Comparison of ENCODE assay signal across 1 cellular context in the genomic region with DNA sequence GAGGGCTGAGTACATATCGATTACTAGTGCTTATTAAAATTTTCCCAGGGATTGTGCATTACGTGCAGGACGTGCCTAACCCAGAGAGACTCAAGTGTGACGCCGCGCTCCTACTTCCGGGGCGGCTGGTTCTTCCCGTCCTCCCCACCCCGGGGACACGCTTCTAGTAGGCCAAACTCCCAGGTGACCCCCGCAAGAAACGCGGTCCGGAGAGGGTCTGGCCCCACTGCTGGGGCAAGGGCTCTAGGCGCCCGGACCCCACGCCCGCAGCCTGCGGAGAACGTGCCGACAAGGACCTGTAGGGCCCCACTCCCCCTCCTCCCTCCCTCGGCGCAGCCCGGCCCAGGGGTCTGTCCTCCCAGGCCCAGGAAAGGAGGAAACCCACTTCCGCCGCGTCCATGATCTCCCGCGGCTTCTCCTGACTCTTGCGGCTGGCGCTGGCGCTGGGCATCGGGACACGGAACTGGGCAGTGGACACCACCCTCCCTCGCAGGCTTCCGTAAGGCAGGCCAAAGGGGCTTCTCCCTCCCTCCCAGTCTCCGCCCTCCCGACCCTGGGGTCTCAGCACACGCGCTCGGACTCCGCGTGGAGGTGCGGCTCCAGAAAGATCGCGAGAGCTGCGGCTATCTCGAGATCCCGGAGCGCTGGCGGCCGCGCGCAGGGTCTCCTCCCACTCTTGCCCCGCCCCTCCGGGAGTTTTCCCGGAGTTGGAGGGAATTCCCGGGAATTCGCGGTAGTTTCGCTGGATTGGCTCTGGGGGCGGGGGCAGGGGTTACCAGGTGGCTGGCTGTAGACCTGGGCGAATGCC.
TF ChIP-seq lines count a peak whose summit lies in the region.

Gene DARS1 (minus strand): TSS at position 609 of the 808 bp plus-strand sequence. CDS start 158 bp downstream, at position 451.

TF ChIP-seq in K562, 482 proteins besides CTCF, POLR2A, EP300 and RAD21 (continued from another document and continues in another):
- TF ChIP-seq CHD7 (IDR thresholded peaks at IDR 0.05; ENCODE audit: low read depth, low read length): no peak
- peak; percentile 72 for TF ChIP-seq HNRNPLL (IDR thresholded peaks at IDR 0.05; ENCODE audit: low read depth, low read length, poor library complexity, severe bottlenecking)
- no peak for TF ChIP-seq ZNF445 (CRISPR knock-in tag; IDR thresholded peaks at IDR 0.05; ENCODE audit: low read depth)
- TF ChIP-seq CHD2 (IDR thresholded peaks at IDR 0.05; ENCODE audit: low read depth, low read length): peak; percentile 99
- TF ChIP-seq PHB (CRISPR knock-in tag; IDR thresholded peaks at IDR 0.05): no peak
- TF ChIP-seq HNRNPH1 (optimal IDR thresholded peaks at IDR 0.05; ENCODE audit: low read depth, low read length): no peak
- no peak for TF ChIP-seq ZNF165 (CRISPR knock-in tag; IDR thresholded peaks at IDR 0.05; ENCODE audit: borderline replicate concordance)
- no peak for TF ChIP-seq HBP1 (CRISPR knock-in tag; IDR thresholded peaks at IDR 0.05)
- no peak for TF ChIP-seq ZNF282 (CRISPR knock-in tag; IDR thresholded peaks at IDR 0.05)
- peak; percentile 17; the same call in 1 of the 2 replicates for TF ChIP-seq FOXK1 (CRISPR knock-in tag; IDR thresholded peaks at IDR 0.05; ENCODE audit: borderline replicate concordance)
- TF ChIP-seq CREB1 (IDR thresholded peaks at IDR 0.05): peak; percentile 63; the same call in 1 of the 2 replicates
- TF ChIP-seq CREB1 (CRISPR knock-in tag; IDR thresholded peaks at IDR 0.05): 0 out of 2 replicates have a peak, but pooled peaks have one; percentile 26
- TF ChIP-seq POLR2G (IDR thresholded peaks at IDR 0.05; ENCODE audit: low read depth, low read length): peak; percentile 97
- peak; percentile 11 for TF ChIP-seq TEAD4 (IDR thresholded peaks at IDR 0.05; ENCODE audit: low read length)
- TF ChIP-seq TEAD4 (CRISPR knock-in tag; IDR thresholded peaks at IDR 0.05; ENCODE audit: borderline replicate concordance): no peak
- TF ChIP-seq MAX (CRISPR knock-in tag; IDR thresholded peaks at IDR 0.05): peak; percentile 88
- TF ChIP-seq, protein P1, sequence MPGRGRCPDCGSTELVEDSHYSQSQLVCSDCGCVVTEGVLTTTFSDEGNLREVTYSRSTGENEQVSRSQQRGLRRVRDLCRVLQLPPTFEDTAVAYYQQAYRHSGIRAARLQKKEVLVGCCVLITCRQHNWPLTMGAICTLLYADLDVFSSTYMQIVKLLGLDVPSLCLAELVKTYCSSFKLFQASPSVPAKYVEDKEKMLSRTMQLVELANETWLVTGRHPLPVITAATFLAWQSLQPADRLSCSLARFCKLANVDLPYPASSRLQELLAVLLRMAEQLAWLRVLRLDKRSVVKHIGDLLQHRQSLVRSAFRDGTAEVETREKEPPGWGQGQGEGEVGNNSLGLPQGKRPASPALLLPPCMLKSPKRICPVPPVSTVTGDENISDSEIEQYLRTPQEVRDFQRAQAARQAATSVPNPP (IDR thresholded peaks at IDR 0.05; ENCODE audit: borderline replicate concordance, insufficient read depth, insufficient read length): no peak
- peak; percentile 48 for TF ChIP-seq HMBOX1 (IDR thresholded peaks at IDR 0.05)
- TF ChIP-seq CBX3 (IDR thresholded peaks at IDR 0.05; ENCODE audit: borderline replicate concordance in 1 of 2, low read length in 2 of 2): 0 out of 3 replicates have a peak, but pooled peaks of 1 of the 2 experiments have one; percentile 47
- TF ChIP-seq, protein P2, sequence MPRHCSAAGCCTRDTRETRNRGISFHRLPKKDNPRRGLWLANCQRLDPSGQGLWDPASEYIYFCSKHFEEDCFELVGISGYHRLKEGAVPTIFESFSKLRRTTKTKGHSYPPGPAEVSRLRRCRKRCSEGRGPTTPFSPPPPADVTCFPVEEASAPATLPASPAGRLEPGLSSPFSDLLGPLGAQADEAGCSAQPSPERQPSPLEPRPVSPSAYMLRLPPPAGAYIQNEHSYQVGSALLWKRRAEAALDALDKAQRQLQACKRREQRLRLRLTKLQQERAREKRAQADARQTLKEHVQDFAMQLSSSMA (CRISPR knock-in tag; IDR thresholded peaks at IDR 0.05): 0 out of 2 replicates have a peak, but pooled peaks have one; percentile 53
- TF ChIP-seq TCF7L2 (IDR thresholded peaks at IDR 0.05; ENCODE audit: low read depth, low read length): no peak
- TF ChIP-seq, protein P3, sequence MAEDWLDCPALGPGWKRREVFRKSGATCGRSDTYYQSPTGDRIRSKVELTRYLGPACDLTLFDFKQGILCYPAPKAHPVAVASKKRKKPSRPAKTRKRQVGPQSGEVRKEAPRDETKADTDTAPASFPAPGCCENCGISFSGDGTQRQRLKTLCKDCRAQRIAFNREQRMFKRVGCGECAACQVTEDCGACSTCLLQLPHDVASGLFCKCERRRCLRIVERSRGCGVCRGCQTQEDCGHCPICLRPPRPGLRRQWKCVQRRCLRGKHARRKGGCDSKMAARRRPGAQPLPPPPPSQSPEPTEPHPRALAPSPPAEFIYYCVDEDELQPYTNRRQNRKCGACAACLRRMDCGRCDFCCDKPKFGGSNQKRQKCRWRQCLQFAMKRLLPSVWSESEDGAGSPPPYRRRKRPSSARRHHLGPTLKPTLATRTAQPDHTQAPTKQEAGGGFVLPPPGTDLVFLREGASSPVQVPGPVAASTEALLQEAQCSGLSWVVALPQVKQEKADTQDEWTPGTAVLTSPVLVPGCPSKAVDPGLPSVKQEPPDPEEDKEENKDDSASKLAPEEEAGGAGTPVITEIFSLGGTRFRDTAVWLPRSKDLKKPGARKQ (CRISPR knock-in tag; IDR thresholded peaks at IDR 0.05): no peak
- TF ChIP-seq RNF2 (IDR thresholded peaks at IDR 0.05): 0 out of 2 replicates have a peak, but pooled peaks have one; percentile 61
- no peak for TF ChIP-seq ZNF280A (IDR thresholded peaks at IDR 0.05; ENCODE audit: low read depth, partially characterized antibody)
- peak; percentile 86 for TF ChIP-seq FIP1L1 (IDR thresholded peaks at IDR 0.05; ENCODE audit: low read depth, low read length, poor library complexity, severe bottlenecking)
- TF ChIP-seq CCAR2 (IDR thresholded peaks at IDR 0.05; ENCODE audit: low read depth, low read length): no peak
- TF ChIP-seq SRSF3 (IDR thresholded peaks at IDR 0.05; ENCODE audit: insufficient read depth, low read length): 0 out of 2 replicates have a peak, but pooled peaks have one; percentile 57
- TF ChIP-seq, protein P4, sequence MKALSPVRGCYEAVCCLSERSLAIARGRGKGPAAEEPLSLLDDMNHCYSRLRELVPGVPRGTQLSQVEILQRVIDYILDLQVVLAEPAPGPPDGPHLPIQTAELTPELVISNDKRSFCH (CRISPR knock-in tag; IDR thresholded peaks at IDR 0.05): no peak
- TF ChIP-seq, protein P4 (tag; IDR thresholded peaks at IDR 0.05): no peak
- peak; percentile 87 for TF ChIP-seq ELF1 (tag; IDR thresholded peaks at IDR 0.05)
